Comparison of ENCODE assay signal across 1 cellular context in genomic region chr20:57173986-57174385, GRCh38.
TF ChIP-seq lines count a peak whose summit lies in the region.

No MANE protein-coding gene starts in this region.

TF ChIP-seq in HepG2, 621 proteins besides CTCF, POLR2A, EP300 and RAD21 (continued from another document):
- TF ChIP-seq USF2 (IDR thresholded peaks at IDR 0.05; ENCODE audit: low read depth, low read length) (0 out of 2 replicates have a peak, but pooled peaks have one; percentile 2), USF2 (CRISPR knock-in tag; IDR thresholded peaks at IDR 0.05; ENCODE audit: borderline replicate concordance) (no peak)
